20 cellular contexts compared by ENCODE assay signal in the genomic region with DNA sequence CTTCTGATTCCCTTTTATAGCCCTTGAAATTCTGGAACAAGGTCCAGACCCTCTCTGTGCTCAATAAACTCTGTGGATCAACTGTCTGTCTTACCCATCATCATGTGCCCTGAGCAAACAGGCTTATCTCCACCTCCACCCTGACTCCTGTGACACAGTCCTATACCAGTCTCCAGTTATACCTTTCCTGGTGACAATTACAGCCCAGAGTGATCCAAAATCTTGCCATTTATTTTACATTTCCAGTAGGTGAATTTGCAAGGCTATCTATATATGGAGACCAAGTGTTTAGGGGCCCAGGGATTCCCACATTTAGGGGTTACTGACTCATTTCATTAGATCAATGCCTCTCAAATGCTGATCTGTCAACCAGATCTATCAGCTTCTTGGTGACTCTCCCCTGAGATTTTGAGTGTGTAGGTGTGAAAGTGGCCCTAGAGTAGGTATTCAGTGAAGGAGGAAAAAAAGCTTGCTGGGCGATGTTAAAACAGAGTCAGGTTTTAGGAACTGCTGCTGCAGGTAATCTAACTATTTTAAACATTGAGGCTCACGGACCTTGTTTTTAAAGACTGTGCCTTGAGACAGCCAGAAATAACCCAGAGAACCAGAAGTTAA.
A peak's percentile ranks its signal among the peaks of the same experiment; 100 is the strongest.
DNase-seq lines count a peak whose midpoint lies in the region; ATAC-seq and TF ChIP-seq lines count a peak whose summit lies in the region.
"Had no signal": no experiment of that assay in that cellular context is flagged by ENCODE, and none has a peak within 500 bp of the region (broad histone marks: within the 10 kb centered on the region; RNA-seq: fewer than 3 reads in every experiment).

No MANE protein-coding gene starts in this region.

- H2BK5ac ChIP-seq in trophoblast cell (ENCODE audit: low read depth, low read length, poor library complexity): no peak overlapping the region

- H3K27ac ChIP-seq in VCaP (peak overlapping the region; percentile 65), trophoblast cell (ENCODE audit: low read depth, low read length) (no peak overlapping the region), body of pancreas (no peak overlapping the region)
- H3K27ac ChIP-seq: BLaER1, Peyer's patch had no signal

- H3K79me1 ChIP-seq in trophoblast cell (ENCODE audit: low read length): peaks cover 2% of the 10 kb centered on the region

- peak overlapping the region; percentile 52 for H2BK12ac ChIP-seq in trophoblast cell (ENCODE audit: low read length)

- ATAC-seq in stimulated activated naive CD8-positive, alpha-beta T cell treated with anti-CD3 and anti-CD28 coated beads, Interleukin-15, amount 100 ng/mL, for 72 hours: peak; percentile 28
- ATAC-seq in stimulated activated naive CD8-positive, alpha-beta T cell treated with anti-CD3 and anti-CD28 coated beads, Interleukin-15, Interleukin-2, amounts not matched to agents 100 U/mL and 50 U/mL, for 24 hours: no peak
- ATAC-seq in HG03378 (IDR thresholded peaks at IDR 0.05; ENCODE audit: unreplicated experiment) (peak; percentile 43), body of pancreas (no peak), HG03196 (IDR thresholded peaks at IDR 0.05; ENCODE audit: unreplicated experiment) (no peak)

- no peaks in the 10 kb centered on the region for H3K9me3 Mint-ChIP-seq in stimulated activated naive CD8-positive, alpha-beta T cell treated with anti-CD3 and anti-CD28 coated beads, Interleukin-15, amount 100 ng/mL, for 72 hours
- H3K9me3 Mint-ChIP-seq in Caco-2 (ENCODE audit: unreplicated experiment): no peaks in the 10 kb centered on the region

- no peak overlapping the region for H4K8ac ChIP-seq in trophoblast cell (ENCODE audit: low read depth, low read length)

- intact Hi-C loops in body of pancreas (cut with DNase I) (no loop called here), Caco-2 (cut with micrococcal nuclease; ENCODE audit: unreplicated experiment) (no loop called here)

- H3K4me3 ChIP-seq in trophoblast cell (ENCODE audit: low read depth, low read length): no peak overlapping the region
- H3K4me3 ChIP-seq in body of pancreas: no peak overlapping the region
- H3K4me3 ChIP-seq in Caco-2 (ENCODE audit: low read depth, low read length): no peak overlapping the region
- H3K4me3 ChIP-seq: BLaER1, Peyer's patch had no signal

- no peak overlapping the region for H3K14ac ChIP-seq in trophoblast cell (ENCODE audit: low read length)

- no peaks in the 10 kb centered on the region for H3K9me3 ChIP-seq in trophoblast cell (ENCODE audit: insufficient read depth, low read depth, low read length)
- H3K9me3 ChIP-seq in body of pancreas: no peaks in the 10 kb centered on the region
- no peaks in the 10 kb centered on the region for H3K9me3 ChIP-seq in Caco-2
- H3K9me3 ChIP-seq: BLaER1, Peyer's patch had no signal

- H3K18ac ChIP-seq in trophoblast cell (ENCODE audit: low read length): no peak overlapping the region

- no peak overlapping the region for H3K4me3 Mint-ChIP-seq in stimulated activated naive CD8-positive, alpha-beta T cell treated with anti-CD3 and anti-CD28 coated beads, Interleukin-15, amount 100 ng/mL, for 72 hours
- no peak overlapping the region for H3K4me3 Mint-ChIP-seq in Caco-2 (ENCODE audit: unreplicated experiment)
- H3K4me3 Mint-ChIP-seq: CD4-positive, CD25-positive, alpha-beta regulatory T cell had no signal

- peaks cover 9% of the 10 kb centered on the region for H3K27me3 Mint-ChIP-seq in stimulated activated naive CD8-positive, alpha-beta T cell treated with anti-CD3 and anti-CD28 coated beads, Interleukin-15, amount 100 ng/mL, for 72 hours
- no peaks in the 10 kb centered on the region for H3K27me3 Mint-ChIP-seq in Caco-2 (ENCODE audit: insufficient read depth, unreplicated experiment)
- H3K27me3 Mint-ChIP-seq: CD4-positive, CD25-positive, alpha-beta regulatory T cell had no signal

- H4K91ac ChIP-seq in trophoblast cell (ENCODE audit: low read depth, low read length): no peak overlapping the region

- no peaks in the 10 kb centered on the region for H3K36me3 Mint-ChIP-seq in Caco-2 (ENCODE audit: insufficient read depth, unreplicated experiment)
- H3K36me3 Mint-ChIP-seq: CD4-positive, CD25-positive, alpha-beta regulatory T cell had no signal

- no CpG with 5 or more reads among the region's 2 CpGs for WGBS in trophoblast cell (ENCODE audit: extremely low coverage, insufficient coverage, insufficient read length)
- WGBS in body of pancreas, 2 donors: 91 to 92% methylated on average over 2 of the region's 2 CpGs

- no peak overlapping the region for H3K27ac Mint-ChIP-seq in stimulated activated naive CD8-positive, alpha-beta T cell treated with anti-CD3 and anti-CD28 coated beads, Interleukin-15, amount 100 ng/mL, for 72 hours
- H3K27ac Mint-ChIP-seq in Caco-2 (ENCODE audit: unreplicated experiment): no peak overlapping the region
- H3K27ac Mint-ChIP-seq: CD4-positive, CD25-positive, alpha-beta regulatory T cell had no signal

- POLR2A ChIA-PET in Caco-2 (lab: Charles Lee): no interaction called here

- H3K4me1 ChIP-seq in trophoblast cell (ENCODE audit: control insufficient read depth in 1 of 2, insufficient read depth in 2 of 2, low read length in 2 of 2) (no peaks in the 10 kb centered on the region), body of pancreas (no peaks in the 10 kb centered on the region), Caco-2 (no peaks in the 10 kb centered on the region)
- H3K4me1 ChIP-seq: Peyer's patch had no signal

- no peak for DNase-seq in stimulated activated naive CD8-positive, alpha-beta T cell treated with anti-CD3 and anti-CD28 coated beads, Interleukin-15, amount 100 ng/mL, for 72 hours
- no peak for DNase-seq in stimulated activated naive CD8-positive, alpha-beta T cell treated with anti-CD3 and anti-CD28 coated beads, Interleukin-15, Interleukin-2, amounts not matched to agents 100 U/mL and 50 U/mL, for 24 hours
- DNase-seq in trophoblast cell: no peak
- DNase-seq in body of pancreas: no peak
- DNase-seq in Caco-2: no peak
- DNase-seq: CD4-positive, CD25-positive, alpha-beta regulatory T cell; DMS53; H7; Kasumi-1; NCI-H1092 treated with DMSO at 0.1 percent for 48 hours; NCI-H1436; NCI-H187 treated with DMSO at 0.1 percent for 48 hours; NCI-H2171 treated with DMSO at 0.1 percent for 48 hours; NCI-H524 treated with DMSO at 0.1 percent for 48 hours; Peyer's patch; SHP77 treated with DMSO at 0.1 percent for 48 hours had no signal

- H3K23ac ChIP-seq in trophoblast cell (ENCODE audit: low read length): no peak overlapping the region

- no peak overlapping the region for H3K4me2 ChIP-seq in trophoblast cell (ENCODE audit: low read length)
- H3K4me2 ChIP-seq: BLaER1 had no signal

- CTCF ChIA-PET in Caco-2 (lab: Charles Lee): no interaction called here

- H3K4ac ChIP-seq in trophoblast cell (ENCODE audit: low read depth, low read length): no peak overlapping the region

- no peak overlapping the region for H2AFZ ChIP-seq in trophoblast cell (ENCODE audit: insufficient read depth, low read length, poor library complexity)

- H3K36me3 ChIP-seq in trophoblast cell (ENCODE audit: control insufficient read depth in 1 of 2, insufficient read depth in 2 of 2, low read length in 2 of 2) (no peaks in the 10 kb centered on the region), body of pancreas (replicated peaks in 1 of 2; ENCODE audit: insufficient read depth in 1 of 2, low read depth in 2 of 2) (no peaks in the 10 kb centered on the region), Caco-2 (ENCODE audit: control insufficient read depth, insufficient read depth, low read length) (no peaks in the 10 kb centered on the region)
- H3K36me3 ChIP-seq: BLaER1, Peyer's patch had no signal

- no peaks in the 10 kb centered on the region for H3K79me2 ChIP-seq in trophoblast cell (ENCODE audit: control insufficient read depth, insufficient read depth, low read length, poor library complexity)

- TF ChIP-seq POLR2A in body of pancreas (IDR thresholded peaks at IDR 0.05): no peak

- H2BK120ac ChIP-seq in trophoblast cell (ENCODE audit: insufficient read depth, low read length, poor library complexity): no peak overlapping the region

- H3K27me3 ChIP-seq in trophoblast cell (ENCODE audit: insufficient read depth, low read length) (no peaks in the 10 kb centered on the region), body of pancreas (no peaks in the 10 kb centered on the region), Caco-2 (replicated peaks; ENCODE audit: control insufficient read depth, insufficient read depth, low read length) (0 out of 2 replicates have a peak, but pooled peaks cover 1% of the 10 kb centered on the region)
- H3K27me3 ChIP-seq: BLaER1, Peyer's patch had no signal

- no TSS peak for BruUV-seq in Caco-2 (replicated peaks; lab: Mats Ljungman, UMichigan)

- H3K4me1 Mint-ChIP-seq in stimulated activated naive CD8-positive, alpha-beta T cell treated with anti-CD3 and anti-CD28 coated beads, Interleukin-15, amount 100 ng/mL, for 72 hours: no peaks in the 10 kb centered on the region
- no peaks in the 10 kb centered on the region for H3K4me1 Mint-ChIP-seq in Caco-2 (ENCODE audit: low read depth, unreplicated experiment)
- H3K4me1 Mint-ChIP-seq: CD4-positive, CD25-positive, alpha-beta regulatory T cell had no signal

- H4K12ac ChIP-seq in trophoblast cell (ENCODE audit: low read depth, low read length): no peak overlapping the region

- H3K9ac ChIP-seq in trophoblast cell (ENCODE audit: low read length): no peak overlapping the region
- H3K9ac ChIP-seq: BLaER1 had no signal

- no peak overlapping the region for H2AK5ac ChIP-seq in trophoblast cell (ENCODE audit: low read length)

- TF ChIP-seq CTCF in VCaP (conservative IDR thresholded peaks at IDR 0.05) (no peak), body of pancreas (IDR thresholded peaks at IDR 0.05) (no peak), Caco-2 (IDR thresholded peaks at IDR 0.05; ENCODE audit: insufficient read depth in 1 of 2, low read depth in 1 of 2, low read length in 1 of 2, severe bottlenecking in 1 of 2, unreplicated experiment in 1 of 2) (no peak)

Comparison
In these comparisons a context has a peak if more than half of its experiments do, and no peak if none do; other contexts are left out.
1. ATAC-seq: peak in stimulated activated naive CD8-positive, alpha-beta T cell treated with anti-CD3 and anti-CD28 coated beads, Interleukin-15, amount 100 ng/mL, for 72 hours (single experiment) and HG03378 (single experiment); none in stimulated activated naive CD8-positive, alpha-beta T cell treated with anti-CD3 and anti-CD28 coated beads, Interleukin-15, Interleukin-2, amounts not matched to agents 100 U/mL and 50 U/mL, for 24 hours (single experiment), body of pancreas (single experiment) and HG03196 (single experiment).